In genomic region chr2:37610638-37611289, GRCh38 we compare ENCODE assay signal across 16 cellular contexts.
DNase-seq lines count a peak whose midpoint lies in the region; ATAC-seq and TF ChIP-seq lines count a peak whose summit lies in the region.
"Had no signal": no experiment of that assay in that cellular context is flagged by ENCODE, and none has a peak within 500 bp of the region (broad histone marks: within the 10 kb centered on the region; RNA-seq: fewer than 3 reads in every experiment).

No MANE protein-coding gene starts in this region.

- intact Hi-C loops in esophagus muscularis mucosa (cut with DNase I) = no loop called here

- H3K4me3 ChIP-seq in GM23248 = no peak overlapping the region
- no peak overlapping the region for H3K4me3 ChIP-seq in esophagus muscularis mucosa
- H3K4me3 ChIP-seq in neutrophil (ENCODE audit: low read depth in 1 of 2, low read length in 1 of 2) = no peak overlapping the region
- H3K4me3 ChIP-seq: adrenal gland, SJCRH30 had no signal

- no peak for TF ChIP-seq CTCF in esophagus muscularis mucosa (IDR thresholded peaks at IDR 0.05)
- no peak for TF ChIP-seq CTCF in neutrophil (IDR thresholded peaks at IDR 0.05)

- in situ Hi-C loops in GM23248 (cut with MboI) = no loop called here

- WGBS in GM23248 (ENCODE audit: low coverage in 1 of 2, low lambda C conversion rate in 2 of 2, missing lambda C conversion rate in 2 of 2), 2 experiments = 48 to 61% methylated on average over 5 of the region's 5 CpGs
- 48% methylated on average over 5 of the region's 5 CpGs for WGBS in esophagus muscularis mucosa

- TF ChIP-seq POLR2A in esophagus muscularis mucosa (IDR thresholded peaks at IDR 0.05; ENCODE audit: low read depth) = no peak

- peak overlapping the region; percentile 45 for H2AFZ ChIP-seq in GM23248

- H3K9me2 ChIP-seq in GM23248 (ENCODE audit: insufficient read depth) = no peaks in the 10 kb centered on the region

- POLR2A ChIA-PET in naive thymus-derived CD8-positive, alpha-beta T cell (lab: Charles Lee) = interaction anchor here (1.2 to 2.0 kb wide), 2 partner anchors 10 to 11 kb away, joined by 3 to 6 read pairs; no protein-coding TSS in a partner anchor

- no peaks in the 10 kb centered on the region for H3K9me3 ChIP-seq in GM23248 (ENCODE audit: low read depth)
- peaks cover 0 to 9% (median 3%) of the 10 kb centered on the region in 4 donors for H3K9me3 ChIP-seq in esophagus muscularis mucosa
- H3K9me3 ChIP-seq in neutrophil = no peaks in the 10 kb centered on the region
- H3K9me3 ChIP-seq: adrenal gland had no signal

- peaks cover 24% of the 10 kb centered on the region for H3K4me1 ChIP-seq in GM23248 (ENCODE audit: insufficient read depth)
- H3K4me1 ChIP-seq in esophagus muscularis mucosa = peaks cover 24 to 50% (median 45%) of the 10 kb centered on the region in 4 donors
- H3K4me1 ChIP-seq in neutrophil (ENCODE audit: control insufficient read depth in 1 of 2, insufficient read depth in 1 of 2, low read depth in 1 of 2, low read length in 1 of 2) = peaks cover 13 to 16% of the 10 kb centered on the region in 2 experiments
- H3K4me1 ChIP-seq: SJCRH30 had no signal

- H3F3A ChIP-seq in GM23248 (ENCODE audit: insufficient read depth) = peaks cover 22% of the 10 kb centered on the region

- H3K27ac ChIP-seq in GM23248 (peak overlapping the region; percentile 19), esophagus muscularis mucosa (replicated peaks in 1 of 4) (peak overlapping the region; percentile 60 to 75 (median 68)), neutrophil (peak overlapping the region; percentile 24)
- H3K27ac ChIP-seq: SJCRH30 had no signal

- ATAC-seq in HG02678 (IDR thresholded peaks at IDR 0.05; ENCODE audit: unreplicated experiment) = no peak
- no peak for ATAC-seq in naive thymus-derived CD8-positive, alpha-beta T cell

- no peaks in the 10 kb centered on the region for H4K20me1 ChIP-seq in GM23248 (ENCODE audit: insufficient read depth)

- no peaks in the 10 kb centered on the region for H3K79me2 ChIP-seq in GM23248 (ENCODE audit: insufficient read depth)

- peaks cover 2 to 32% (median 16%) of the 10 kb centered on the region in 9 donors for H3K9me3 Mint-ChIP-seq in naive thymus-derived CD8-positive, alpha-beta T cell

- H3K27ac Mint-ChIP-seq in naive thymus-derived CD8-positive, alpha-beta T cell = peak overlapping the region in 3 of 10 donors; percentile 9 to 55 (median 40)
- H3K27ac Mint-ChIP-seq: activated CD4-positive, alpha-beta memory T cell treated with anti-CD3 and anti-CD28 coated beads for 36 hours; activated T-helper 1 cell treated with anti-CD3 and anti-CD28 coated beads, Interleukin-12 subunit alpha, Interleukin-12 subunit beta, Interleukin-2, Interleukin-4 antibody, amounts not matched to agents 30 ng/mL and 10 ng/mL and 1 ng/mL, durations not matched to agents 14 hours and 24 hours and 36 hours had no signal

- H3K9ac ChIP-seq in GM23248 = peak overlapping the region; percentile 5; the same call in 1 of the 2 replicates

- no peak overlapping the region for H3K4me3 Mint-ChIP-seq in naive thymus-derived CD8-positive, alpha-beta T cell
- H3K4me3 Mint-ChIP-seq: activated CD4-positive, alpha-beta memory T cell treated with anti-CD3 and anti-CD28 coated beads for 36 hours; activated T-helper 1 cell treated with anti-CD3 and anti-CD28 coated beads, Interleukin-12 subunit alpha, Interleukin-12 subunit beta, Interleukin-2, Interleukin-4 antibody, amounts not matched to agents 30 ng/mL and 10 ng/mL and 1 ng/mL, durations not matched to agents 14 hours and 24 hours and 36 hours had no signal

- TF ChIP-seq EP300 in esophagus muscularis mucosa (IDR thresholded peaks at IDR 0.05) = no peak

- H3K27me3 ChIP-seq in GM23248 (replicated peaks; ENCODE audit: insufficient read depth) (no peaks in the 10 kb centered on the region), esophagus muscularis mucosa (no peaks in the 10 kb centered on the region), neutrophil (no peaks in the 10 kb centered on the region)
- H3K27me3 ChIP-seq: adrenal gland, SJCRH30 had no signal

- H3K36me3 ChIP-seq in GM23248 (ENCODE audit: low read depth) (no peaks in the 10 kb centered on the region), esophagus muscularis mucosa (no peaks in the 10 kb centered on the region), neutrophil (no peaks in the 10 kb centered on the region)
- H3K36me3 ChIP-seq: adrenal gland, SJCRH30 had no signal

- peak overlapping the region; percentile 34 for H3K4me2 ChIP-seq in GM23248 (ENCODE audit: unreplicated experiment)

- peaks cover 14 to 26% (median 21%) of the 10 kb centered on the region in 4 donors for H3K4me1 Mint-ChIP-seq in naive thymus-derived CD8-positive, alpha-beta T cell

- H3K27me3 Mint-ChIP-seq in naive thymus-derived CD8-positive, alpha-beta T cell = no peaks in the 10 kb centered on the region
- H3K27me3 Mint-ChIP-seq: activated CD4-positive, alpha-beta memory T cell treated with anti-CD3 and anti-CD28 coated beads for 36 hours had no signal

- DNase-seq in AG08395 (ENCODE audit: low spot score) (peak; percentile 49), GM23248 (peak; percentile 36), esophagus muscularis mucosa (ENCODE audit: extremely low spot score) (no peak), Kasumi-1 (lab: John Stamatoyannopoulos, UW) (no peak)
- no peak for DNase-seq in naive thymus-derived CD8-positive, alpha-beta T cell
- DNase-seq in stimulated activated CD4-positive, alpha-beta T cell treated with anti-CD3 and anti-CD28 coated beads, Interleukin-2, amount 100 ng/mL, for 48 hours = no peak
- DNase-seq: activated CD4-positive, alpha-beta memory T cell treated with anti-CD3 and anti-CD28 coated beads for 36 hours; adrenal gland; DMS 273 treated with DMSO at 0.1 percent for 48 hours; midbrain; NCI-H146; nucleus accumbens; SJCRH30 had no signal

- H3K36me3 Mint-ChIP-seq in naive thymus-derived CD8-positive, alpha-beta T cell = peaks cover 0 to 24% (median 19%) of the 10 kb centered on the region in 3 donors

Comparison
In these comparisons a context has a peak if more than half of its experiments do, and no peak if none do; other contexts are left out.
1. DNase-seq: peak in AG08395 (single experiment) and GM23248 (single experiment); none in esophagus muscularis mucosa (single experiment), naive thymus-derived CD8-positive, alpha-beta T cell (0 of 10), stimulated activated CD4-positive, alpha-beta T cell treated with anti-CD3 and anti-CD28 coated beads, Interleukin-2, amount 100 ng/mL, for 48 hours (0 of 2) and Kasumi-1 (0 of 2).
2. Peak in every context shown above with its lines, with median percentiles within 50 percentile points of each other: H3K27ac ChIP-seq.